12 cellular contexts compared by ENCODE assay signal in the genomic region with DNA sequence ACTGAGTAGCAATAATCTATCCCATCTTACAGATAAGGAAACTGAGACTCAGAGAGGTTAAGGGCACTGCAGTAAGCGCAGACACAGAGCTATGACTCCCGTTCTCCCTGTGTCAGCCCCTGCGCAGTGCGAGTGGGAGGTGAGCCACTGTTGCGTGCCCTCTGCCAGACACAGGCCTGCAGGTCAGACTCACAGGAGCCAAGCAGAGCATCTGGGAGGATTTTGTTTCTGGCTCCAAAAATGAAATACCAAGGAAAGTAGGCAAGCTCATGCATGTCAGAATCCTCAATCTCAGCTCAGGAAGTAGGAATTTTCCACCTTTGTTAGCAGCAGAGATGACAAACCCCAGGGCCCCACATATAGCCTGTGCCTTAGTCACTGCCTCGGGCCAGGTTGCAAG. TPM values are rescaled to one million over a fixed set of nuclear protein-coding genes. Genes with fewer than 3 reads are reported as not detected.
"Had no signal": no experiment of that assay in that cellular context is flagged by ENCODE, and none has a peak within 500 bp of the region (broad histone marks: within the 10 kb centered on the region; RNA-seq: fewer than 3 reads in every experiment).

No MANE protein-coding gene starts in this region.

- H3K27me3 ChIP-seq: brain microvascular endothelial cell, colonic mucosa, right atrium auricular region, thyroid gland, uterus had no signal

- H3K4me3 ChIP-seq: colonic mucosa, right atrium auricular region, skin epidermis, thyroid gland, uterus had no signal

- H3K36me3 ChIP-seq: brain microvascular endothelial cell, colonic mucosa, right atrium auricular region, thyroid gland, uterus had no signal

- H3K4me1 ChIP-seq: colonic mucosa, right atrium auricular region, uterus had no signal

- H3K27ac ChIP-seq: brain microvascular endothelial cell, colonic mucosa, right atrium auricular region, thyroid gland, uterus had no signal

- H3K9me3 ChIP-seq: thyroid gland, uterus had no signal

- DNase-seq: activated CD4-positive, alpha-beta T cell treated with anti-CD3 and anti-CD28 coated beads, Interleukin-2, amount 10 ng/mL, durations not matched to agents 24 days and 14 days; brain microvascular endothelial cell; colonic mucosa; left cardiac atrium; natural killer cell; thyroid gland; uterus had no signal

RNA-seq across cellular contexts. Expression of a gene that starts 11.2 kb away (rescaled TPM):
- total RNA-seq: activated CD4-positive, alpha-beta T cell treated with anti-CD3 and anti-CD28 coated beads, Interleukin-2, amount 10 ng/mL, durations not matched to agents 24 days and 14 days; natural killer cell had no signal

RNA-seq across cellular contexts. Expression of a gene that starts 40.2 kb away (rescaled TPM):
- total RNA-seq: activated CD4-positive, alpha-beta T cell treated with anti-CD3 and anti-CD28 coated beads, Interleukin-2, amount 10 ng/mL, durations not matched to agents 24 days and 14 days; endothelial cell of umbilical vein; glomerular endothelial cell; lung microvascular endothelial cell; natural killer cell had no signal
- polyA plus RNA-seq: endothelial cell of umbilical vein had no signal
